ENCODE assay signal across 17 cellular contexts in genomic region chr5:174501461-174502069, GRCh38.
A peak's percentile ranks its signal among the peaks of the same experiment; 100 is the strongest.
DNase-seq lines count a peak whose midpoint lies in the region; ATAC-seq and TF ChIP-seq lines count a peak whose summit lies in the region.
"Had no signal": no experiment of that assay in that cellular context is flagged by ENCODE, and none has a peak within 500 bp of the region (broad histone marks: within the 10 kb centered on the region; RNA-seq: fewer than 3 reads in every experiment).

No MANE protein-coding gene starts in this region.

- CTCF ChIA-PET in RWPE1 (lab: Yijun Ruan, JAX) = no interaction called here

- peak overlapping the region; percentile 44; the same call in 1 of the 2 replicates for H3K27ac ChIP-seq in RWPE1
- H3K27ac ChIP-seq: cardiac muscle cell, SJCRH30, testis had no signal

- ATAC-seq in GM21526 (IDR thresholded peaks at IDR 0.05; ENCODE audit: low FRiP score, unreplicated experiment) = no peak

- POLR2A ChIA-PET in RWPE1 (lab: Yijun Ruan, JAX; ENCODE audit: low non-redundant PET) = interaction anchor here (0.7 kb wide), 1 partner anchor 10 kb away, joined by 5 read pairs; no protein-coding TSS in a partner anchor

- TF ChIP-seq CTCF in RWPE1 (conservative IDR thresholded peaks at IDR 0.05; ENCODE audit: low read depth) = no peak

- peak; percentile 29 for DNase-seq in ELR (ENCODE audit: low read depth)
- DNase-seq in RWPE1 (ENCODE audit: low spot score) = peak; percentile 39
- DNase-seq in fibroblast of peridontal ligament (ENCODE audit: extremely low read depth) = peak; percentile 9
- peak; percentile 39 for DNase-seq in renal cortical epithelial cell (ENCODE audit: low read depth)
- DNase-seq in COR-L47 (lab: John Stamatoyannopoulos, UW) = no peak
- no peak for DNase-seq in stimulated activated CD8-positive, alpha-beta memory T cell treated with anti-CD3 and anti-CD28 coated beads, Interleukin-4, amount 100 ng/mL, for 48 hours
- no peak for DNase-seq in NCI-H774 (lab: John Stamatoyannopoulos, UW)
- DNase-seq: activated naive CD8-positive, alpha-beta T cell treated with anti-CD3 and anti-CD28 coated beads, Interleukin-2, amount 10 ng/mL, durations not matched to agents 7 days and 5 days; AML-193; H7; NCI-H1436; NCI-H226; SJCRH30; stimulated activated CD4-positive, alpha-beta T cell treated with anti-CD3 and anti-CD28 coated beads, Interleukin-4, amount 100 ng/mL, for 24 hours; testis had no signal

Comparison
In these comparisons a context has a peak if more than half of its experiments do, and no peak if none do; other contexts are left out.
1. DNase-seq: peak in ELR (single experiment), RWPE1 (single experiment), fibroblast of peridontal ligament (single experiment) and renal cortical epithelial cell (single experiment); none in COR-L47 (single experiment), stimulated activated CD8-positive, alpha-beta memory T cell treated with anti-CD3 and anti-CD28 coated beads, Interleukin-4, amount 100 ng/mL, for 48 hours (single experiment) and NCI-H774 (single experiment).